Comparison of ENCODE assay signal across 12 cellular contexts in genomic region chr10:15211464-15211979, GRCh38. TPM values are rescaled to one million over a fixed set of nuclear protein-coding genes. Genes with fewer than 3 reads are reported as not detected.
DNase-seq lines count a peak whose midpoint lies in the region; ATAC-seq and TF ChIP-seq lines count a peak whose summit lies in the region.
"Had no signal": no experiment of that assay in that cellular context is flagged by ENCODE, and none has a peak within 500 bp of the region (broad histone marks: within the 10 kb centered on the region; RNA-seq: fewer than 3 reads in every experiment).

No MANE protein-coding gene starts in this region.

- TF ChIP-seq CTCF in AG04449 (IDR thresholded peaks at IDR 0.05; ENCODE audit: insufficient read depth, low read length, missing control alignments) (no peak), fibroblast of the aortic adventitia (IDR thresholded peaks at IDR 0.05; ENCODE audit: insufficient read depth, low read length) (no peak)

- peak; percentile 67 for DNase-seq in AG04449 (ENCODE audit: low read depth, low spot score)
- peak; percentile 95 for DNase-seq in ELR (ENCODE audit: low read depth)
- DNase-seq in T1000 (lab: John Stamatoyannopoulos, UW), result peak; percentile 92
- DNase-seq in fibroblast of the aortic adventitia (ENCODE audit: low read depth), result peak; percentile 86
- no peak for DNase-seq in CD4-positive, alpha-beta memory T cell
- no peak for DNase-seq in SHP77 (lab: John Stamatoyannopoulos, UW)
- no peak for DNase-seq in NCI-H1105 treated with DMSO at 0.1 percent for 48 hours (lab: John Stamatoyannopoulos, UW)
- DNase-seq: activated T-cell treated with anti-CD3 and anti-CD28 coated beads for 4 hours, NCI-H2171, occipital lobe had no signal

- no peaks in the 10 kb centered on the region for H3K27me3 ChIP-seq in CD4-positive, alpha-beta memory T cell (ENCODE audit: insufficient read depth, low read length)
- H3K27me3 ChIP-seq: gastroesophageal sphincter had no signal

- H3K4me1 Mint-ChIP-seq in CD4-positive, alpha-beta memory T cell, result peaks cover 28 to 55% (median 41%) of the 10 kb centered on the region in 4 donors

- H3K27me3 Mint-ChIP-seq in CD4-positive, alpha-beta memory T cell, result no peaks in the 10 kb centered on the region

- peak overlapping the region in 2 of 7 donors; percentile 51 to 96 for H3K27ac Mint-ChIP-seq in CD4-positive, alpha-beta memory T cell

- intact Hi-C loops in CD4-positive, alpha-beta memory T cell (cut with micrococcal nuclease), result no loop called here

- CTCF ChIA-PET in AG04449 (lab: Yijun Ruan, JAX), result interaction anchor here (0.9 to 3.7 kb wide), 13 partner anchors 10 to 160 kb away, joined by 3 to 25 read pairs (median 4); partner anchors contain the start of gene FAM171A1
- CTCF ChIA-PET in CD4-positive, alpha-beta memory T cell (lab: Charles Lee; ENCODE audit: partially characterized antibody), result interaction anchor here (0.6 to 3.1 kb wide), 12 partner anchors 11 to 207 kb away, joined by 3 to 30 read pairs (median 4); no protein-coding TSS in a partner anchor

- H3K36me3 ChIP-seq in CD4-positive, alpha-beta memory T cell (ENCODE audit: insufficient read depth, low read length), result no peaks in the 10 kb centered on the region

- H3K27ac ChIP-seq in CD4-positive, alpha-beta memory T cell (ENCODE audit: low read depth, low read length), result no peak overlapping the region
- H3K27ac ChIP-seq: gastroesophageal sphincter had no signal

- peaks cover 46% of the 10 kb centered on the region for H3K4me1 ChIP-seq in CD4-positive, alpha-beta memory T cell (ENCODE audit: insufficient read depth, low read length)

- peak overlapping the region; percentile 32 for H3K4me3 ChIP-seq in AG04449 (ENCODE audit: low read depth, low read length)
- no peak overlapping the region for H3K4me3 ChIP-seq in fibroblast of the aortic adventitia (ENCODE audit: low read depth, low read length)
- no peak overlapping the region for H3K4me3 ChIP-seq in CD4-positive, alpha-beta memory T cell (ENCODE audit: low read length in 2 of 2)
- H3K4me3 ChIP-seq: gastroesophageal sphincter had no signal

- POLR2A ChIA-PET in AG04449 (lab: Yijun Ruan, JAX), result interaction anchor here (0.6 to 1.2 kb wide), 5 partner anchors 10 to 428 kb away, joined by 3 to 6 read pairs (median 3); no protein-coding TSS in a partner anchor
- POLR2A ChIA-PET in CD4-positive, alpha-beta memory T cell (lab: Charles Lee; ENCODE audit: partially characterized antibody), result interaction anchor here (1.1 to 7.3 kb wide), 4 partner anchors 14 to 159 kb away, joined by 3 to 93 read pairs (median 4); partner anchors contain the start of genes FAM171A1 and NMT2

- H3K9me3 ChIP-seq in CD4-positive, alpha-beta memory T cell (ENCODE audit: control insufficient read depth in 1 of 2, low read length in 2 of 2), result no peaks in the 10 kb centered on the region
- H3K9me3 ChIP-seq: gastroesophageal sphincter had no signal

- peaks cover 13 to 17% of the 10 kb centered on the region in 2 donors for H3K36me3 Mint-ChIP-seq in CD4-positive, alpha-beta memory T cell

- no peak for ATAC-seq in GM21723 (IDR thresholded peaks at IDR 0.05; ENCODE audit: unreplicated experiment)
- ATAC-seq: gastroesophageal sphincter had no signal

- H3K9me3 Mint-ChIP-seq in CD4-positive, alpha-beta memory T cell, result no peaks in the 10 kb centered on the region

- peak overlapping the region in 1 of 8 donors; percentile 69 for H3K4me3 Mint-ChIP-seq in CD4-positive, alpha-beta memory T cell

RNA-seq across cellular contexts. Expression of gene NMT2, which starts 43.0 kb away (rescaled TPM):
- total RNA-seq in fibroblast of the aortic adventitia (ENCODE audit: low replicate concordance), result 18.3 and 107 TPM in 2 replicates
- total RNA-seq in CD4-positive, alpha-beta memory T cell, result 100 to 1,000 TPM in 1 of 2 experiments, 10 to 100 TPM in 1; 98.6 to 101 TPM
- polyA plus RNA-seq in CD4-positive, alpha-beta memory T cell, result 10 to 100 TPM; 38.7 to 56.1 TPM

Comparison
In these comparisons a context has a peak if more than half of its experiments do, and no peak if none do; other contexts are left out.
1. DNase-seq: peak in AG04449 (single experiment), ELR (single experiment), T1000 (single experiment) and fibroblast of the aortic adventitia (single experiment); none in CD4-positive, alpha-beta memory T cell (0 of 5), SHP77 (0 of 2) and NCI-H1105 treated with DMSO at 0.1 percent for 48 hours (single experiment).